Comparison of ENCODE assay signal across 12 cellular contexts in the genomic region with DNA sequence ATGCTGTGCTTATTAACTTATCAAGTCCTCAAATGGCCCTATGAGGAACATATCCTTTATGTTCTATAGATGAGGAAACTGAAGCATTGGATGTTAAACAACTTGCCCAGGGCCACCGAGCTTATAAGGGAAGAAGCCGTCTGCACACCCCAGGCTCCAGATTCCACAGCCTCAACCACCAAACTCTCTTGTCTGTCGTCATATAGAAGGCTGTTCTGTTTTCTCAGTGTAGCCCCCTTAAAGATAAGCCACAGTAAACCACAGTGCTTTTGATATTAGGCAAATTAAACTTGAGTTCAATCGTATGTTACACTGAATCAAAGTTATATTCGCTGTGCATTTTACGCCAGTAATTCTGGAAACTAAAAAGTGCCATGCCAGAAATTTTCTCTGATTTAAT.
DNase-seq lines count a peak whose midpoint lies in the region; ATAC-seq and TF ChIP-seq lines count a peak whose summit lies in the region.
"Had no signal": no experiment of that assay in that cellular context is flagged by ENCODE, and none has a peak within 500 bp of the region (broad histone marks: within the 10 kb centered on the region; RNA-seq: fewer than 3 reads in every experiment).

No MANE protein-coding gene starts in this region.

- H3K4me1 ChIP-seq in hepatocyte (ENCODE audit: insufficient read depth) (peaks cover 6% of the 10 kb centered on the region), suprapubic skin (peaks cover 40% of the 10 kb centered on the region)

- no peaks in the 10 kb centered on the region for H3K27me3 ChIP-seq in hepatocyte
- H3K27me3 ChIP-seq in suprapubic skin = no peaks in the 10 kb centered on the region

- WGBS in hepatocyte (ENCODE audit: low lambda C conversion rate, missing lambda C conversion rate) = 84% methylated on average over 6 of the region's 6 CpGs
- 83% methylated on average over 6 of the region's 6 CpGs for WGBS in suprapubic skin

- H3K9me3 ChIP-seq in hepatocyte (ENCODE audit: low read depth) (no peaks in the 10 kb centered on the region), suprapubic skin (no peaks in the 10 kb centered on the region)

- H3K27me3 Mint-ChIP-seq in activated CD4-positive, alpha-beta T cell treated with anti-CD3 and anti-CD28 coated beads, Interleukin-2, amount 10 ng/mL, durations not matched to agents 24 days and 14 days = no peaks in the 10 kb centered on the region

- H3K36me3 ChIP-seq in hepatocyte (replicated peaks; ENCODE audit: insufficient read depth, low read depth) (no peaks in the 10 kb centered on the region), suprapubic skin (no peaks in the 10 kb centered on the region)

- DNase-seq in activated CD4-positive, alpha-beta T cell treated with anti-CD3 and anti-CD28 coated beads, Interleukin-2, amount 10 ng/mL, durations not matched to agents 24 days and 14 days = no peak
- no peak for DNase-seq in activated CD4-positive, alpha-beta T cell treated with anti-CD3 and anti-CD28 coated beads for 4 hours
- DNase-seq in hepatocyte (ENCODE audit: low spot score) (no peak), suprapubic skin (ENCODE audit: low spot score in 2 of 2) (no peak), NCI-H2171 treated with DMSO at 0.1 percent for 48 hours (lab: John Stamatoyannopoulos, UW) (no peak)
- DNase-seq in effector CD8-positive, alpha-beta T cell (lab: John Stamatoyannopoulos, UW) = no peak
- DNase-seq: ACHN, DMS153, NCI-H1092, NCI-H510A had no signal

- intact Hi-C loops in activated CD4-positive, alpha-beta T cell treated with anti-CD3 and anti-CD28 coated beads, Interleukin-2, amount 10 ng/mL, durations not matched to agents 24 days and 14 days (cut with micrococcal nuclease) = loop anchor here (1.0 kb wide), 1 partner anchor 17 kb away; no protein-coding TSS in a partner anchor

- no peak for TF ChIP-seq POLR2A in suprapubic skin (IDR thresholded peaks at IDR 0.05)

- H3K4me2 ChIP-seq in hepatocyte = no peak overlapping the region

- no peak for TF ChIP-seq EP300 in suprapubic skin (IDR thresholded peaks at IDR 0.05)

- H3K27ac ChIP-seq in VCaP (peak overlapping the region; percentile 72), hepatocyte (peak overlapping the region; percentile 33), suprapubic skin (peak overlapping the region; percentile 69)

- no peak for TF ChIP-seq CTCF in VCaP (conservative IDR thresholded peaks at IDR 0.05)
- no peak for TF ChIP-seq CTCF in hepatocyte (IDR thresholded peaks at IDR 0.05; ENCODE audit: poor library complexity)
- no peak for TF ChIP-seq CTCF in suprapubic skin (IDR thresholded peaks at IDR 0.05)

- H3K27ac Mint-ChIP-seq in activated CD4-positive, alpha-beta T cell treated with anti-CD3 and anti-CD28 coated beads, Interleukin-2, amount 10 ng/mL, durations not matched to agents 24 days and 14 days = peak overlapping the region; percentile 96

- peaks cover 29% of the 10 kb centered on the region for H3K36me3 Mint-ChIP-seq in activated CD4-positive, alpha-beta T cell treated with anti-CD3 and anti-CD28 coated beads, Interleukin-2, amount 10 ng/mL, durations not matched to agents 24 days and 14 days (ENCODE audit: low read depth)

- H3K4me3 ChIP-seq in hepatocyte = no peak overlapping the region
- no peak overlapping the region for H3K4me3 ChIP-seq in suprapubic skin

- no peaks in the 10 kb centered on the region for H3K79me2 ChIP-seq in hepatocyte

- no peaks in the 10 kb centered on the region for H3K9me3 Mint-ChIP-seq in activated CD4-positive, alpha-beta T cell treated with anti-CD3 and anti-CD28 coated beads, Interleukin-2, amount 10 ng/mL, durations not matched to agents 24 days and 14 days

- no peak overlapping the region for H2AFZ ChIP-seq in hepatocyte

- H3K9me2 ChIP-seq in hepatocyte (replicated peaks; ENCODE audit: insufficient read depth) = no peaks in the 10 kb centered on the region

- peak overlapping the region; percentile 87 for H3K4me3 Mint-ChIP-seq in activated CD4-positive, alpha-beta T cell treated with anti-CD3 and anti-CD28 coated beads, Interleukin-2, amount 10 ng/mL, durations not matched to agents 24 days and 14 days

- H3K4me1 Mint-ChIP-seq in activated CD4-positive, alpha-beta T cell treated with anti-CD3 and anti-CD28 coated beads, Interleukin-2, amount 10 ng/mL, durations not matched to agents 24 days and 14 days = peaks cover 78% of the 10 kb centered on the region

- H4K20me1 ChIP-seq in hepatocyte (ENCODE audit: insufficient read depth, poor library complexity, severe bottlenecking) = no peaks in the 10 kb centered on the region

- ATAC-seq in HG02885 (IDR thresholded peaks at IDR 0.05; ENCODE audit: poor library complexity, unreplicated experiment) = no peak
